8 cellular contexts compared by ENCODE assay signal in the genomic region with DNA sequence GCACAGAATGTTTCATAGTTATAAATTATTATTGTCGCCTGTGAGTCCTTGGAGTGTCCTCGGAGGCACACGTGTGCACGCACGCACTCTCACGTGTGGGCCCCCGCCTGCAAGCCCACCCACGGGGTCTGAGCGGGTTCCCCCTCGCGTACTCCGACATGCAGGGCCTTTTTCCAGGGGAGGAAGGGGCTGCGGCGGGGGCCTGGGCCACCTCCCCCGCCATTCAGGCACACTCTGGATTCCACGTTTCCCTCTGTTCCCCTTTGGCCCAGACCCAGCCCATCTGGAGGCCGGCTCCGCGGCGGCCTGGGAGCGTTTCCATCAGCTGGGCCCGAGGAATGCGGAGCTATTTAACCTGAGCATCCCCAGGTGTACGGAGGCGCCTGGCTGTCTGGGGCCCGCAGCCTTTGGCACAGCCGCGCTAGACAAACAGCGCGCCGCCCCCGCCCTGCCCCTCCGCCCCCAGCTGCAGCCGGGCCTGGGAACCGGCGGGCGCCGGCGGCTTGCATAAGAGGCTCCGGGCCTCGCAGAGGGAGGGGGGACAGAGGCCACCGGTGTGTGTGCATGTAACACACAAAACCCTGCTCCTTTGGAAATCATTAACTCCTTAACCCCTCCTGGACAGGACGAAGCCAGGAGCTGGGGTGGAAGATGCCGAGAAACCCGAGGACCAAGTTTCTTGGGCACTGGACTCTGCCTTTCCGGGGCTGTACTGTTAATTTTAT. TPM values are rescaled to one million over a fixed set of nuclear protein-coding genes. Genes with fewer than 3 reads are reported as not detected.
DNase-seq lines count a peak whose midpoint lies in the region; ATAC-seq, FAIRE-seq and TF ChIP-seq lines count a peak whose summit lies in the region.

No MANE protein-coding gene starts in this region.

- DNase-seq in DMS53 treated with DMSO at 0.1 percent for 48 hours (lab: John Stamatoyannopoulos, UW; ENCODE audit: unreplicated experiment) (peak; percentile 88), NCI-H1930 (lab: John Stamatoyannopoulos, UW) (peak; percentile 71 to 84), astrocyte (ENCODE audit: low read depth) (peak; percentile 70), sigmoid colon (peak; percentile 87)
- no peak for DNase-seq in stimulated activated naive CD8-positive, alpha-beta T cell treated with anti-CD3 and anti-CD28 coated beads, Interleukin-15, amount 100 ng/mL, for 72 hours

- H3K27ac Mint-ChIP-seq in astrocyte (ENCODE audit: unreplicated experiment) = peak overlapping the region; percentile 69
- H3K27ac Mint-ChIP-seq in stimulated activated naive CD8-positive, alpha-beta T cell treated with anti-CD3 and anti-CD28 coated beads, Interleukin-15, amount 100 ng/mL, for 72 hours = peak overlapping the region in 1 of 2 donors; percentile 48

- H4K20me1 ChIP-seq in astrocyte (ENCODE audit: insufficient read depth, low read length) = peaks cover 24% of the 10 kb centered on the region

- H3K4me3 ChIP-seq in astrocyte (ENCODE audit: insufficient read depth, low read depth, low read length) (peak overlapping the region; percentile 91), iPS-15b (ENCODE audit: low read depth, low read length) (peak overlapping the region; percentile 38), sigmoid colon (peak overlapping the region in 3 of 4 donors; percentile 16 to 32 (median 19))

- ATAC-seq in stimulated activated naive CD8-positive, alpha-beta T cell treated with anti-CD3 and anti-CD28 coated beads, Interleukin-15, amount 100 ng/mL, for 72 hours = no peak
- no peak for ATAC-seq in GM21717 (IDR thresholded peaks at IDR 0.05; ENCODE audit: unreplicated experiment)
- ATAC-seq in HG02763 (IDR thresholded peaks at IDR 0.05; ENCODE audit: unreplicated experiment) = no peak

- no peak for FAIRE-seq in astrocyte (lab: Jason Lieb, UNC)

- H3K27me3 Mint-ChIP-seq in astrocyte (ENCODE audit: low read depth, unreplicated experiment) = no peaks in the 10 kb centered on the region
- peaks cover 86% of the 10 kb centered on the region for H3K27me3 Mint-ChIP-seq in stimulated activated naive CD8-positive, alpha-beta T cell treated with anti-CD3 and anti-CD28 coated beads, Interleukin-15, amount 100 ng/mL, for 72 hours

- no peaks in the 10 kb centered on the region for H3K9me3 Mint-ChIP-seq in astrocyte (ENCODE audit: unreplicated experiment)
- H3K9me3 Mint-ChIP-seq in stimulated activated naive CD8-positive, alpha-beta T cell treated with anti-CD3 and anti-CD28 coated beads, Interleukin-15, amount 100 ng/mL, for 72 hours = no peaks in the 10 kb centered on the region

- H3K9me3 ChIP-seq in astrocyte (ENCODE audit: insufficient read depth, low read depth, low read length) (no peaks in the 10 kb centered on the region), iPS-15b (ENCODE audit: control insufficient read depth, insufficient read depth, low read length) (no peaks in the 10 kb centered on the region), sigmoid colon (no peaks in the 10 kb centered on the region)

- 4 to 20% methylated on average over 46 of the region's 46 CpGs for WGBS in sigmoid colon, 2 donors

- peak overlapping the region; percentile 55 for H2AFZ ChIP-seq in astrocyte (ENCODE audit: low read depth, low read length)

- H3K4me1 ChIP-seq in astrocyte (ENCODE audit: insufficient read depth, low read length) (peaks cover 40% of the 10 kb centered on the region), iPS-15b (ENCODE audit: control insufficient read depth, insufficient read depth, low read length) (peaks cover 18% of the 10 kb centered on the region), sigmoid colon (peaks cover 0 to 43% (median 33%) of the 10 kb centered on the region in 4 donors)

- H3K4me1 Mint-ChIP-seq in astrocyte (ENCODE audit: low read depth, unreplicated experiment) = peaks cover 28% of the 10 kb centered on the region
- H3K4me1 Mint-ChIP-seq in stimulated activated naive CD8-positive, alpha-beta T cell treated with anti-CD3 and anti-CD28 coated beads, Interleukin-15, amount 100 ng/mL, for 72 hours = peaks cover 40% of the 10 kb centered on the region

- TF ChIP-seq CTCF in astrocyte (IDR thresholded peaks at IDR 0.05; ENCODE audit: insufficient read depth, low read depth, low read length) = no peak
- no peak for TF ChIP-seq CTCF in sigmoid colon (IDR thresholded peaks at IDR 0.05)

- H3K27me3 ChIP-seq in astrocyte (ENCODE audit: insufficient read depth, low read length) (no peaks in the 10 kb centered on the region), iPS-15b (ENCODE audit: control insufficient read depth, insufficient read depth, low read length) (no peaks in the 10 kb centered on the region), sigmoid colon (peaks cover 0 to 23% (median 0%) of the 10 kb centered on the region in 3 donors)

- no peak for TF ChIP-seq EP300 in sigmoid colon (IDR thresholded peaks at IDR 0.05)

- H3K4me3 Mint-ChIP-seq in astrocyte (ENCODE audit: unreplicated experiment) = peak overlapping the region; percentile 68
- H3K4me3 Mint-ChIP-seq in stimulated activated naive CD8-positive, alpha-beta T cell treated with anti-CD3 and anti-CD28 coated beads, Interleukin-15, amount 100 ng/mL, for 72 hours = no peak overlapping the region

- H3K36me3 ChIP-seq in astrocyte (ENCODE audit: insufficient read depth, low read length) (no peaks in the 10 kb centered on the region), iPS-15b (ENCODE audit: control insufficient read depth, insufficient read depth, low read length) (peaks cover 9% of the 10 kb centered on the region), sigmoid colon (no peaks in the 10 kb centered on the region)

- peak overlapping the region; percentile 97 for H3K9ac ChIP-seq in astrocyte (ENCODE audit: low read length)
- H3K9ac ChIP-seq in iPS-15b (ENCODE audit: low read depth, low read length) = peak overlapping the region; percentile 40

- peaks cover 31% of the 10 kb centered on the region for H3K79me2 ChIP-seq in astrocyte (ENCODE audit: insufficient read depth, low read length)

- TF ChIP-seq POLR2A in sigmoid colon (IDR thresholded peaks at IDR 0.05) = no peak

- peak overlapping the region; percentile 89 for H3K4me2 ChIP-seq in astrocyte (ENCODE audit: low read length)

- intact Hi-C loops in sigmoid colon (cut with DNase I) = no loop called here

- no peaks in the 10 kb centered on the region for H3K36me3 Mint-ChIP-seq in astrocyte (ENCODE audit: low read depth, unreplicated experiment)

- peak overlapping the region; percentile 98 for H3K27ac ChIP-seq in astrocyte (ENCODE audit: low read depth, low read length)
- peak overlapping the region; percentile 77 to 91 (median 80) for H3K27ac ChIP-seq in sigmoid colon

RNA-seq across cellular contexts. Expression of gene ID1, which starts 3.3 kb away (rescaled TPM):
- 73.7 and 76.7 TPM in 2 replicates for total RNA-seq in astrocyte
- 100 to 1,000 TPM; 111 to 230 (median 147) TPM for total RNA-seq in sigmoid colon
- polyA plus RNA-seq in sigmoid colon = 100 to 1,000 TPM; 329 to 368 (median 342) TPM

RNA-seq across cellular contexts. Expression of gene COX4I2, which starts 29.3 kb away (rescaled TPM):
- total RNA-seq in astrocyte (not detected in 2 replicates), sigmoid colon (1 to 10 TPM in 1 of 4 donors, not detected in 3; 1.1 TPM)
- 1 to 10 TPM in 2 of 3 donors, not detected in 1; 1.4 to 3.0 TPM for polyA plus RNA-seq in sigmoid colon

Comparison
In these comparisons a context has a peak if more than half of its experiments do, and no peak if none do; other contexts are left out.
1. DNase-seq: peak in DMS53 treated with DMSO at 0.1 percent for 48 hours (single experiment), NCI-H1930 (2 of 2), astrocyte (single experiment) and sigmoid colon (single experiment); none in stimulated activated naive CD8-positive, alpha-beta T cell treated with anti-CD3 and anti-CD28 coated beads, Interleukin-15, amount 100 ng/mL, for 72 hours (0 of 2).
2. H3K4me3 ChIP-seq: peak in every context shown above with its lines; median percentile 91 in astrocyte; 38 in iPS-15b; 19 in sigmoid colon.